16 cellular contexts compared by ENCODE assay signal in the genomic region with DNA sequence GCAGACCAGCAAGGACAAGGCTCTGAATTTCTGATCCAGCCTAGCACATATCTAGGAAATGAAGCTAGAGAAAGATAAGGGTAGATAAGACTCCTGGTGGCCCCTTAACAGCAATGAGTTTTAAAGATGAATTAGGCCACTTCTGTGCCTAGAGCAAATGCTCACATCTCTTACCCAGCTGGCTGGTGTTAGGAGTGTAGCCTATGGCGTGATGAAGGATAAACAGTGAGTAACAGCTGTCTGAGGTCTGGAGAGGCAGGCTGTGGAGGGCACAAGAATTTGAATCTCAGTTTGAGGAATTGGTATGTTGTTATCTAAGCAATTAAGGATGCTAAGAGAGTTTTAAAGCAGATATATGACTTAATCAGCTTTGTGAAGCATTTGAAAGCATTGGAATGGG.
DNase-seq lines count a peak whose midpoint lies in the region; ATAC-seq, FAIRE-seq and TF ChIP-seq lines count a peak whose summit lies in the region.
"Had no signal": no experiment of that assay in that cellular context is flagged by ENCODE, and none has a peak within 500 bp of the region (broad histone marks: within the 10 kb centered on the region; RNA-seq: fewer than 3 reads in every experiment).

No MANE protein-coding gene starts in this region.

- H2AFZ ChIP-seq in trophoblast cell (ENCODE audit: insufficient read depth, low read length, poor library complexity) = no peak overlapping the region

- peak; percentile 84 for FAIRE-seq in RCC 7860 (lab: Jason Lieb, UNC)
- FAIRE-seq: endothelial cell of umbilical vein, GM19239 had no signal

- H3K4me1 ChIP-seq in trophoblast cell (ENCODE audit: control insufficient read depth in 1 of 2, insufficient read depth in 2 of 2, low read length in 2 of 2) = no peaks in the 10 kb centered on the region

- TF ChIP-seq CTCF in fibroblast of villous mesenchyme (IDR thresholded peaks at IDR 0.05; ENCODE audit: insufficient read depth, low read depth, low read length) = no peak

- no peak overlapping the region for H2BK12ac ChIP-seq in trophoblast cell (ENCODE audit: low read length)

- no peak overlapping the region for H2BK120ac ChIP-seq in trophoblast cell (ENCODE audit: insufficient read depth, low read length, poor library complexity)

- no peaks in the 10 kb centered on the region for H3K27me3 ChIP-seq in trophoblast cell (ENCODE audit: insufficient read depth, low read length)
- H3K27me3 ChIP-seq: heart left ventricle had no signal

- no peak for ATAC-seq in HG03342 (IDR thresholded peaks at IDR 0.05; ENCODE audit: unreplicated experiment)
- ATAC-seq: left colon had no signal

- no peaks in the 10 kb centered on the region for H3K79me1 ChIP-seq in trophoblast cell (ENCODE audit: low read length)

- H3K14ac ChIP-seq in trophoblast cell (ENCODE audit: low read length) = no peak overlapping the region

- no CpG with 5 or more reads among the region's 1 CpG for WGBS in trophoblast cell (ENCODE audit: extremely low coverage, insufficient coverage, insufficient read length)

- no peak overlapping the region for H4K91ac ChIP-seq in trophoblast cell (ENCODE audit: low read depth, low read length)

- H3K4ac ChIP-seq in trophoblast cell (ENCODE audit: low read depth, low read length) = no peak overlapping the region

- H3K23ac ChIP-seq in trophoblast cell (ENCODE audit: low read length) = peak overlapping the region; percentile 87

- no peaks in the 10 kb centered on the region for H3K36me3 ChIP-seq in trophoblast cell (ENCODE audit: control insufficient read depth in 1 of 2, insufficient read depth in 2 of 2, low read length in 2 of 2)
- H3K36me3 ChIP-seq: heart left ventricle had no signal

- H3K27ac ChIP-seq in trophoblast cell (ENCODE audit: low read depth, low read length) = no peak overlapping the region
- H3K27ac ChIP-seq: heart left ventricle had no signal

- H2BK5ac ChIP-seq in trophoblast cell (ENCODE audit: low read depth, low read length, poor library complexity) = no peak overlapping the region

- no peaks in the 10 kb centered on the region for H3K9me3 ChIP-seq in trophoblast cell (ENCODE audit: insufficient read depth, low read depth, low read length)

- H4K12ac ChIP-seq in trophoblast cell (ENCODE audit: low read depth, low read length) = no peak overlapping the region

- no peak overlapping the region for H2AK5ac ChIP-seq in trophoblast cell (ENCODE audit: low read length)

- no peak overlapping the region for H3K4me2 ChIP-seq in trophoblast cell (ENCODE audit: low read length)

- no peak overlapping the region for H4K8ac ChIP-seq in trophoblast cell (ENCODE audit: low read depth, low read length)

- peak overlapping the region; percentile 68 for H3K9ac ChIP-seq in trophoblast cell (ENCODE audit: low read length)

- no peaks in the 10 kb centered on the region for H3K79me2 ChIP-seq in trophoblast cell (ENCODE audit: control insufficient read depth, insufficient read depth, low read length, poor library complexity)

- peak; percentile 46 for DNase-seq in ELR (ENCODE audit: low read depth)
- peak; percentile 74 for DNase-seq in RCC 7860 (ENCODE audit: low spot score)
- peak; percentile 76 for DNase-seq in fibroblast of villous mesenchyme (ENCODE audit: low read depth)
- DNase-seq in trophoblast cell = peak; percentile 80 to 96
- no peak for DNase-seq in NCI-H510A treated with DMSO at 0.1 percent for 48 hours (lab: John Stamatoyannopoulos, UW)
- DNase-seq in NCI-H146 (lab: John Stamatoyannopoulos, UW) = no peak
- DNase-seq: activated CD4-positive, alpha-beta T cell treated with anti-CD3 and anti-CD28 coated beads for 48 hours; CD4-positive, alpha-beta memory T cell; heart left ventricle; left colon; naive B cell; NCI-H187 treated with DMSO at 0.1 percent for 48 hours; stimulated activated CD4-positive, alpha-beta T cell treated with anti-CD3 and anti-CD28 coated beads, Interleukin-15, amount 100 ng/mL, for 24 hours had no signal

- H3K18ac ChIP-seq in trophoblast cell (ENCODE audit: low read length) = no peak overlapping the region

- no peak overlapping the region for H3K4me3 ChIP-seq in fibroblast of villous mesenchyme (ENCODE audit: low read depth, low read length)
- no peak overlapping the region for H3K4me3 ChIP-seq in trophoblast cell (ENCODE audit: low read depth, low read length)
- H3K4me3 ChIP-seq: heart left ventricle had no signal

Comparison
In these comparisons a context has a peak if more than half of its experiments do, and no peak if none do; other contexts are left out.
1. DNase-seq: peak in ELR (single experiment), RCC 7860 (single experiment), fibroblast of villous mesenchyme (single experiment) and trophoblast cell (2 of 2); none in NCI-H510A treated with DMSO at 0.1 percent for 48 hours (single experiment) and NCI-H146 (single experiment).